Comparison of ENCODE assay signal across 19 cellular contexts in the genomic region with DNA sequence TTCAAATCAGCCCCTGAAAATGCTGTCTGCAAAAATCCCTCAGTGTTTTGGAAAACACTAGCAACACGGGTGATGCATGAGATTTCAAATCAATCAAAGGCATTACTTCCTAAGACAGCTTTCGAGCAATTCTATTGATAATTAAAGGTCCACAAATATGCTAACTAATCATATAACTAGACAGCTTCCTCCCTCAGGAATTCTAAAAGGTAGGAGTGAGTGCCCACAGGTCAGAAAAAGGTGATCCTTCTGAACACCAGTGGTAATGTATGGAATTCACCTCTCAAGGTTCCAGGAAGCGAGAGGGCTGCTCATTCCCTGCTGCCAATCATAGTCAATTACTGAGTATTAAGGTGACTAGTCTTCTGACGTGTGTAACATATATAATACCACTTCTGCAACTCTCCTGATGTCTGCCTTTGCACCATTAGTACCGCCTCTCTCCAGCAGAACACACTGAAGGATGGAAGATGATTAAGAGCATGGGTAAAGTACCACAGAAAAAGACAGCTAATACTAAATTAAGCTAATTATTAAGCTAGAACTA. TPM values are rescaled to one million over a fixed set of nuclear protein-coding genes. Genes with fewer than 3 reads are reported as not detected.
A peak's percentile ranks its signal among the peaks of the same experiment; 100 is the strongest.
DNase-seq lines count a peak whose midpoint lies in the region; ATAC-seq, FAIRE-seq and TF ChIP-seq lines count a peak whose summit lies in the region.
"Had no signal": no experiment of that assay in that cellular context is flagged by ENCODE, and none has a peak within 500 bp of the region (broad histone marks: within the 10 kb centered on the region; RNA-seq: fewer than 3 reads in every experiment).

No MANE protein-coding gene starts in this region.

- peaks cover 20% of the 10 kb centered on the region for H4K20me1 ChIP-seq in K562 (replicated peaks; ENCODE audit: control insufficient read depth, insufficient read depth, low read length)

- CTCF ChIA-PET in activated CD8-positive, alpha-beta memory T cell treated with anti-CD3 and anti-CD28 coated beads, Interleukin-2, amount 10 ng/mL, durations not matched to agents 7 days and 5 days (lab: Charles Lee), result interaction anchor here (1.2 to 4.3 kb wide), 11 partner anchors 10 to 402 kb away, joined by 3 to 35 read pairs (median 7); no protein-coding TSS in a partner anchor
- CTCF ChIA-PET in K562 (lab: Yijun Ruan, JAX; ENCODE audit: low intra/inter-chr PET ratio), result no interaction called here

- peaks cover 3 to 45% of the 10 kb centered on the region in 2 experiments; a peak in 4 of 5 replicates for H3K4me1 ChIP-seq in K562 (replicated peaks in 1 of 2; ENCODE audit: control insufficient read depth in 2 of 2, insufficient read depth in 2 of 2, low read length in 2 of 2)
- H3K4me1 ChIP-seq: SJCRH30 had no signal

- POLR2A ChIA-PET in K562 (lab: Yijun Ruan, JAX), result interaction anchor here (0.7 to 1.5 kb wide), 2 partner anchors 10 to 194 kb away, joined by 3 read pairs; no protein-coding TSS in a partner anchor

- intact Hi-C loops in K562 (cut with micrococcal nuclease), result no loop called here

- BruUV-seq in K562 (replicated peaks; lab: Mats Ljungman, UMichigan), result no TSS peak

- no peaks in the 10 kb centered on the region for H3K27me3 Mint-ChIP-seq in activated CD8-positive, alpha-beta memory T cell treated with anti-CD3 and anti-CD28 coated beads, Interleukin-2, amount 10 ng/mL, durations not matched to agents 7 days and 5 days
- H3K27me3 Mint-ChIP-seq: CD8-positive, alpha-beta memory T cell had no signal

- H3K9me3 Mint-ChIP-seq in activated CD8-positive, alpha-beta memory T cell treated with anti-CD3 and anti-CD28 coated beads, Interleukin-2, amount 10 ng/mL, durations not matched to agents 7 days and 5 days (ENCODE audit: low read depth), result no peaks in the 10 kb centered on the region
- H3K9me3 Mint-ChIP-seq: CD14-positive monocyte; CD8-positive, alpha-beta memory T cell had no signal

- H3K4me3 Mint-ChIP-seq in activated CD8-positive, alpha-beta memory T cell treated with anti-CD3 and anti-CD28 coated beads, Interleukin-2, amount 10 ng/mL, durations not matched to agents 7 days and 5 days, result no peak overlapping the region
- H3K4me3 Mint-ChIP-seq: CD14-positive monocyte; CD8-positive, alpha-beta memory T cell had no signal

- no peak for TF ChIP-seq POLR2A in K562 (conservative IDR thresholded peaks at IDR 0.05)

- no peak overlapping the region for H2AFZ ChIP-seq in K562 (ENCODE audit: low read depth, low read length)

- H3K27ac Mint-ChIP-seq in activated CD8-positive, alpha-beta memory T cell treated with anti-CD3 and anti-CD28 coated beads, Interleukin-2, amount 10 ng/mL, durations not matched to agents 7 days and 5 days, result peak overlapping the region; percentile 6
- H3K27ac Mint-ChIP-seq: CD8-positive, alpha-beta memory T cell had no signal

- in situ Hi-C loops in K562 (cut with MboI), result no loop called here

- no peak for TF ChIP-seq CTCF in K562 (IDR thresholded peaks at IDR 0.05 in 2 of 3, conservative IDR thresholded peaks at IDR 0.05 in 1 of 3; ENCODE audit: insufficient read depth in 2 of 3, low read depth in 1 of 3, low read length in 3 of 3)

- H3K79me2 ChIP-seq in K562 (ENCODE audit: control insufficient read depth, insufficient read depth, low read length), result peaks cover 97% of the 10 kb centered on the region

- no peak for FAIRE-seq in K562 (lab: Jason Lieb, UNC)
- peak; percentile 44 for FAIRE-seq in urothelium cell line (lab: Jason Lieb, UNC)

- ATAC-seq in activated CD8-positive, alpha-beta memory T cell treated with anti-CD3 and anti-CD28 coated beads, Interleukin-2, amount 10 ng/mL, durations not matched to agents 7 days and 5 days, result no peak
- ATAC-seq in HG03469 (IDR thresholded peaks at IDR 0.05; ENCODE audit: unreplicated experiment) (peak; percentile 0), K562 (no peak), GM21576 (IDR thresholded peaks at IDR 0.05; ENCODE audit: unreplicated experiment) (no peak), GM19023 (IDR thresholded peaks at IDR 0.05; ENCODE audit: unreplicated experiment) (no peak)

- H3K27ac ChIP-seq in K562 (ENCODE audit: extremely low read depth, low read depth, low read length), result no peak overlapping the region
- H3K27ac ChIP-seq: SJCRH30 had no signal

- 91% methylated on average over 5 of the region's 5 CpGs for WGBS in K562 (ENCODE audit: insufficient coverage, low coverage, missing lambda C conversion rate)

- no peak overlapping the region for H3K9ac ChIP-seq in K562 (ENCODE audit: insufficient read depth in 1 of 2, low read depth in 2 of 2, low read length in 2 of 2)

- TF ChIP-seq RAD21 in K562 (CRISPR knock-in tag; conservative IDR thresholded peaks at IDR 0.05 in 1 of 2, IDR thresholded peaks at IDR 0.05 in 1 of 2), result no peak

- peaks cover 44% of the 10 kb centered on the region for H3K36me3 Mint-ChIP-seq in activated CD8-positive, alpha-beta memory T cell treated with anti-CD3 and anti-CD28 coated beads, Interleukin-2, amount 10 ng/mL, durations not matched to agents 7 days and 5 days

- DNase-seq in activated CD8-positive, alpha-beta memory T cell treated with anti-CD3 and anti-CD28 coated beads, Interleukin-2, amount 10 ng/mL, durations not matched to agents 7 days and 5 days, result no peak
- DNase-seq in activated CD8-positive, alpha-beta memory T cell treated with anti-CD3 and anti-CD28 coated beads for 24 hours, result no peak
- no peak for DNase-seq in K562 (ENCODE audit: extremely low read depth in 1 of 4, low spot score in 3 of 4)
- DNase-seq in urothelium cell line (ENCODE audit: low spot score), result no peak
- DNase-seq: 8988T, BE2C, Calu3, DMS79 treated with DMSO at 0.1 percent for 48 hours, GOT3, HCEC 1CT, MV-4-11, NCI-H1436 treated with DMSO at 0.1 percent for 48 hours, NCI-H187 treated with DMSO at 0.1 percent for 48 hours, SJCRH30 had no signal

- no peak overlapping the region for H3K4me2 ChIP-seq in K562 (ENCODE audit: insufficient read depth, low read length)

- no peak overlapping the region for H3K4me3 ChIP-seq in K562
- H3K4me3 ChIP-seq: SJCRH30 had no signal

- no peaks in the 10 kb centered on the region for H3K27me3 ChIP-seq in K562 (ENCODE audit: control insufficient read depth in 2 of 2, insufficient read depth in 2 of 2, low read length in 2 of 2)
- H3K27me3 ChIP-seq: BE2C, SJCRH30 had no signal

- no peaks in the 10 kb centered on the region for H3K9me1 ChIP-seq in K562 (ENCODE audit: control insufficient read depth, insufficient read depth, low read length)

- H3K9me3 ChIP-seq in K562 (replicated peaks; ENCODE audit: control insufficient read depth, insufficient read depth, low read depth, low read length), result no peaks in the 10 kb centered on the region
- H3K9me3 ChIP-seq: BE2C, SJCRH30 had no signal

- peaks cover 88% of the 10 kb centered on the region for H3K36me3 ChIP-seq in K562 (ENCODE audit: control insufficient read depth, insufficient read depth, low read length)
- H3K36me3 ChIP-seq: SJCRH30 had no signal

- peaks cover 75% of the 10 kb centered on the region for H3K4me1 Mint-ChIP-seq in activated CD8-positive, alpha-beta memory T cell treated with anti-CD3 and anti-CD28 coated beads, Interleukin-2, amount 10 ng/mL, durations not matched to agents 7 days and 5 days

- TF ChIP-seq EP300 in K562 (IDR thresholded peaks at IDR 0.05; ENCODE audit: low read length), result no peak

TF ChIP-seq in K562, 482 proteins besides CTCF, POLR2A, EP300 and RAD21 (continues in another document):
- TF ChIP-seq ZEB2 (IDR thresholded peaks at IDR 0.05), result no peak
- peak; percentile 63 for TF ChIP-seq ZNF316 (IDR thresholded peaks at IDR 0.05)
- TF ChIP-seq STAT6 (CRISPR knock-in tag; IDR thresholded peaks at IDR 0.05), result no peak
- no peak for TF ChIP-seq XRCC4 (IDR thresholded peaks at IDR 0.05; ENCODE audit: extremely low read depth, insufficient read depth, insufficient read length)

RNA-seq across cellular contexts. Expression of gene MAN1A1, which starts 16.4 kb away (rescaled TPM):
- total RNA-seq in activated CD8-positive, alpha-beta memory T cell treated with anti-CD3 and anti-CD28 coated beads, Interleukin-2, amount 10 ng/mL, durations not matched to agents 7 days and 5 days, result 10 to 100 TPM; 34.8 to 38.4 TPM
- total RNA-seq in K562 (2011; cell fraction: chromatin; rRNA removed; ENCODE audit: low replicate concordance), result 34.5 and 78.1 TPM in 2 replicates
- total RNA-seq in K562 (2011; cell fraction: nucleolus; rRNA removed), result 44.4 and 48.3 TPM in 2 replicates
- total RNA-seq in K562 (2011; cell fraction: nucleoplasm; rRNA removed), result 69.6 and 93.7 TPM in 2 replicates
- total RNA-seq in K562 (2014; rRNA removed), result 74.9 and 77.6 TPM in 2 replicates
- 68.7 and 75.4 TPM in 2 replicates for total RNA-seq in K562 (2014; rRNA removed; fragmentation: Illumina TruSeq; extraction: Trizol)
- total RNA-seq in K562 (2015; rRNA removed; fragmentation: Illumina TruSeq; extraction: Trizol), result 51.1 and 55.2 TPM in 2 replicates
- 75.0 and 78.4 TPM in 2 replicates for total RNA-seq in K562 (2021)
- 33.3 and 59.7 TPM in 2 replicates for polyA plus RNA-seq in K562 (2011; rRNA removed)
- 15.3 and 17.2 TPM in 2 replicates for polyA plus RNA-seq in K562 (2011; cell fraction: cytosol; rRNA removed)
- polyA plus RNA-seq in K562 (2011; cell fraction: nucleus; rRNA removed), result 12.3 and 13.9 TPM in 2 replicates
- polyA plus RNA-seq in K562 (2012), result 44.4 and 59.0 TPM in 2 replicates
- polyA plus RNA-seq in K562 (2014; fragmentation: Illumina TruSeq; extraction: Trizol), result 50.5 and 62.6 TPM in 2 replicates
- 10 to 100 TPM; 24.5 to 27.7 TPM for polyA plus RNA-seq in K562 (2014; fragmentation: Nextera tagmentation; extraction: Ambion mirVana)
- 47.5 and 48.7 TPM in 2 replicates for polyA plus RNA-seq in K562 (2014; rRNA removed)
- 39.6 and 50.2 TPM in 2 replicates for polyA minus RNA-seq in K562 (2011; rRNA and poly(A)+ RNA removed)
- 22.8 and 28.5 TPM in 2 replicates for polyA minus RNA-seq in K562 (2011; cell fraction: cytosol; rRNA and poly(A)+ RNA removed)
- polyA minus RNA-seq in K562 (2011; cell fraction: nucleus; rRNA and poly(A)+ RNA removed), result 26.5 and 34.9 TPM in 2 replicates
